In the genomic region with DNA sequence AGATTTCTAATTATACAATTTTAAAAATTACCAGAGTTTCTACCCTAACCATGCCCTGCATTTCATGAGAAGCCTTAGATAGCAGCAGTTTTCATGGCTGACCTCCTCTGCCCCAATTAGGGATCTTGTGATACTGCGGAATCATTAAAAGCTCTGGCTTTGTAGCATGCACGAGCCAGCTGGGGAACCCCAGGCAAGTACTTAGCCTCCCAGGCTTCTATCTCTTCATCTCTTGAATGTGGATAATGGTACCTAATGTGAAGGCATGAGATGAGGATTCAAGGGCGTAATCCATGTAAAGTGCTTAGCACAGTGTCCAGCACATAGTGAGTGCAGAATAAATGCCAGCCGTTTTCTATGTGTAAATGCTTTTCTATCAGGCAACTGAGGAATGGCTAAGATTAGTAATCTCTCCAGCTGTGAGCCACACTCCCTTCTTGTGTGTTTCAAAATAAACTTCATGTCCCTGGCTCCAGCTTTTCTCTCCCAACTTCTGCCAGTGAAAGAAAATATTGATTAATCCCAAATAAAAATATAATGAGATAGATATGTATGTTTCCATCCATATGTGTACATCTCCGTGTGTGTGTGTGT, we compare ENCODE assay signal across 1 cellular context.
TF ChIP-seq lines count a peak whose summit lies in the region.

No MANE protein-coding gene starts in this region.

TF ChIP-seq in SK-N-SH, 30 proteins besides CTCF, POLR2A, EP300 and RAD21 (continued from another document):
- TF ChIP-seq CHD2 (IDR thresholded peaks at IDR 0.05; ENCODE audit: low read length, partially characterized antibody) (peak; percentile 50), RXRA (IDR thresholded peaks at IDR 0.05; ENCODE audit: borderline replicate concordance, low read depth) (no peak), GATA2 (CRISPR knock-in tag; IDR thresholded peaks at IDR 0.05) (peak; percentile 90), RFX5 (IDR thresholded peaks at IDR 0.05; ENCODE audit: low read length) (no peak), JUND (IDR thresholded peaks at IDR 0.05) (no peak), GABPA (IDR thresholded peaks at IDR 0.05; ENCODE audit: low read depth) (no peak), TCF12 (IDR thresholded peaks at IDR 0.05) (no peak), FOSL2 (IDR thresholded peaks at IDR 0.05; ENCODE audit: borderline replicate concordance, low read depth) (no peak), RCOR1 (IDR thresholded peaks at IDR 0.05; ENCODE audit: low read length) (peak; percentile 99)
- TF ChIP-seq, protein P1, sequence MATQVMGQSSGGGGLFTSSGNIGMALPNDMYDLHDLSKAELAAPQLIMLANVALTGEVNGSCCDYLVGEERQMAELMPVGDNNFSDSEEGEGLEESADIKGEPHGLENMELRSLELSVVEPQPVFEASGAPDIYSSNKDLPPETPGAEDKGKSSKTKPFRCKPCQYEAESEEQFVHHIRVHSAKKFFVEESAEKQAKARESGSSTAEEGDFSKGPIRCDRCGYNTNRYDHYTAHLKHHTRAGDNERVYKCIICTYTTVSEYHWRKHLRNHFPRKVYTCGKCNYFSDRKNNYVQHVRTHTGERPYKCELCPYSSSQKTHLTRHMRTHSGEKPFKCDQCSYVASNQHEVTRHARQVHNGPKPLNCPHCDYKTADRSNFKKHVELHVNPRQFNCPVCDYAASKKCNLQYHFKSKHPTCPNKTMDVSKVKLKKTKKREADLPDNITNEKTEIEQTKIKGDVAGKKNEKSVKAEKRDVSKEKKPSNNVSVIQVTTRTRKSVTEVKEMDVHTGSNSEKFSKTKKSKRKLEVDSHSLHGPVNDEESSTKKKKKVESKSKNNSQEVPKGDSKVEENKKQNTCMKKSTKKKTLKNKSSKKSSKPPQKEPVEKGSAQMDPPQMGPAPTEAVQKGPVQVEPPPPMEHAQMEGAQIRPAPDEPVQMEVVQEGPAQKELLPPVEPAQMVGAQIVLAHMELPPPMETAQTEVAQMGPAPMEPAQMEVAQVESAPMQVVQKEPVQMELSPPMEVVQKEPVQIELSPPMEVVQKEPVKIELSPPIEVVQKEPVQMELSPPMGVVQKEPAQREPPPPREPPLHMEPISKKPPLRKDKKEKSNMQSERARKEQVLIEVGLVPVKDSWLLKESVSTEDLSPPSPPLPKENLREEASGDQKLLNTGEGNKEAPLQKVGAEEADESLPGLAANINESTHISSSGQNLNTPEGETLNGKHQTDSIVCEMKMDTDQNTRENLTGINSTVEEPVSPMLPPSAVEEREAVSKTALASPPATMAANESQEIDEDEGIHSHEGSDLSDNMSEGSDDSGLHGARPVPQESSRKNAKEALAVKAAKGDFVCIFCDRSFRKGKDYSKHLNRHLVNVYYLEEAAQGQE (IDR thresholded peaks at IDR 0.05; ENCODE audit: low read depth, low read length) = no peak
